Comparison of ENCODE assay signal across 24 cellular contexts in genomic region chr12:90791445-90791844, GRCh38.
"Had no signal": no experiment of that assay in that cellular context is flagged by ENCODE, and none has a peak within 500 bp of the region (broad histone marks: within the 10 kb centered on the region; RNA-seq: fewer than 3 reads in every experiment).

No MANE protein-coding gene starts in this region.

- H3K9me3 Mint-ChIP-seq: effector memory CD8-positive, alpha-beta T cell had no signal

- H3K4me1 Mint-ChIP-seq: endodermal cell had no signal

- H3K27ac ChIP-seq: colonic mucosa, coronary artery, dorsolateral prefrontal cortex, epithelial cell of prostate, esophagus muscularis mucosa, esophagus squamous epithelium, foreskin keratinocyte, gastrocnemius medialis, gastroesophageal sphincter, heart left ventricle, heart right ventricle had no signal

- H3K36me3 ChIP-seq: colonic mucosa, esophagus muscularis mucosa, esophagus squamous epithelium, gastrocnemius medialis, gastroesophageal sphincter, heart left ventricle, heart right ventricle had no signal

- H3K4me3 Mint-ChIP-seq: dendritic cell treated with granulocyte-macrophage colony-stimulating factor and Interleukin-4, amounts not matched to agents 40 ng/mL and 50 ng/mL, for 4 days; effector memory CD8-positive, alpha-beta T cell; endodermal cell had no signal

- DNase-seq: colonic mucosa; cortex of kidney; dermis blood vessel endothelial cell; dorsolateral prefrontal cortex; effector CD4-positive, alpha-beta T cell; effector CD8-positive, alpha-beta T cell; effector memory CD4-positive, alpha-beta T cell; effector memory CD8-positive, alpha-beta T cell; endodermal cell; erythroblast; esophagus squamous epithelium; foreskin keratinocyte; foreskin melanocyte; gastrocnemius medialis; glutamatergic neuron; head of caudate nucleus; heart left ventricle; heart right ventricle had no signal

- H3K4me3 ChIP-seq: colonic mucosa, coronary artery, dorsolateral prefrontal cortex, esophagus muscularis mucosa, esophagus squamous epithelium, gastrocnemius medialis, gastroesophageal sphincter, heart left ventricle, heart right ventricle had no signal

- H3K9me3 ChIP-seq: colonic mucosa, esophagus muscularis mucosa, esophagus squamous epithelium, gastrocnemius medialis, gastroesophageal sphincter had no signal

- H3K27me3 Mint-ChIP-seq: dendritic cell treated with granulocyte-macrophage colony-stimulating factor and Interleukin-4, amounts not matched to agents 40 ng/mL and 50 ng/mL, for 4 days; effector memory CD8-positive, alpha-beta T cell had no signal

- ATAC-seq: effector memory CD8-positive, alpha-beta T cell; esophagus mucosa; foreskin keratinocyte; gastrocnemius medialis; gastroesophageal sphincter; heart left ventricle; heart right ventricle had no signal

- H3K27me3 ChIP-seq: colonic mucosa, dorsolateral prefrontal cortex, esophagus muscularis mucosa, esophagus squamous epithelium, foreskin keratinocyte, gastrocnemius medialis, gastroesophageal sphincter, heart left ventricle, heart right ventricle had no signal

- H3K27ac Mint-ChIP-seq: dendritic cell treated with granulocyte-macrophage colony-stimulating factor and Interleukin-4, amounts not matched to agents 40 ng/mL and 50 ng/mL, for 4 days; effector memory CD8-positive, alpha-beta T cell; endodermal cell had no signal

- H3K4me1 ChIP-seq: colonic mucosa, esophagus muscularis mucosa, esophagus squamous epithelium, foreskin keratinocyte, gastrocnemius medialis, gastroesophageal sphincter, heart left ventricle, heart right ventricle had no signal
